In the genomic region with DNA sequence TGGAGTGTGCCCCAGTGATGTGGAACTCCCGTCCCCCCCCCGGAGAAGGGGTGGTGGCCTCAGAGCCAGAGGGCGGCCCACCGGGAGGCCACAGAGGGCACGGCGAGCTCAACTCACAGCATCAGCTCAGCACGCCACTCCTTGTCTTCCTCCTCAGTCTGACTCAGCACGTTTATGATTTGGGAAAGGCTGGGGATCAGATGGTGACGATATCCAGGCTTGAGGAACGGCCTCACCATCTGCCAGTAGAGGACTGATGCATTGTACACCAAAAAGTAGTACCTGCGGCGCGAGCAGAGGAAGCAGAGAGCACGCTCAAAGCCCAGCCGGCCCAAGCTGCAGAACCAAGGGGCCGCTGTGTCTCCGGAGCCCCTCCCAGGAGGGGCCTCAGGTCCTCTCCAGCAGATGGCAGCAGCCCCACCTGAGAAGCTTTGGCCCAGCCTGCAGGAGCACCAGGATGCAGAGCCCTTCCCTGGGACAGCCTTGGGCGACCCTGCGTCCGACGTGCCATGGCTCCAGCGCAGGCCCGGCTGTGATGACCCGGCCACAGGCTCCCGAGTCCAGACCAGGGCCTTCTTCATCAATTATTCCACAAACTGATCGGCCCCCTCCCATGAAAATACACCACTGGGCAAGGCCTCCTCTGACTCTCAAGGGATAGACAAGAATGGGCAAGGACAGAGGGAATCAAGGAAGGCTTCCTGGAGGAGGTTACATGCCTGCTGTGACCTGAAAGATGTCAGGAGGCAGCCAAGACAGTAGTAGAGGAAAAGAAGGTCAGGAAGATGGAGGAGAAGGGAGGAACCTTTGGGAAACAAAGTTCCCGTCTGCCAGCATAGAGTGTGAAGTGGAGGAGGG, we compare ENCODE assay signal across 12 cellular contexts. TPM values are rescaled to one million over a fixed set of nuclear protein-coding genes. Genes with fewer than 3 reads are reported as not detected.
DNase-seq lines count a peak whose midpoint lies in the region; ATAC-seq, FAIRE-seq and TF ChIP-seq lines count a peak whose summit lies in the region.
"Had no signal": no experiment of that assay in that cellular context is flagged by ENCODE, and none has a peak within 500 bp of the region (broad histone marks: within the 10 kb centered on the region; RNA-seq: fewer than 3 reads in every experiment).

No MANE protein-coding gene starts in this region.

- no peaks in the 10 kb centered on the region for H3K36me3 ChIP-seq in BLaER1 treated with 17β-estradiol and CSF1 and Interleukin-3, amounts not matched to agents 10 nM and 100 nM
- H3K36me3 ChIP-seq in gastrocnemius medialis = no peaks in the 10 kb centered on the region
- H3K36me3 ChIP-seq: heart left ventricle, transverse colon had no signal

- peaks cover 0 to 24% (median 7%) of the 10 kb centered on the region in 11 experiments; a peak in 10 of 22 replicates for H4K20me1 ChIP-seq in BLaER1 treated with 17β-estradiol and CSF1 and Interleukin-3, amounts not matched to agents 10 nM and 100 nM

- intact Hi-C loops in left colon (cut with DNase I, micrococcal nuclease) = no loop called here
- intact Hi-C loops in gastrocnemius medialis (cut with DNase I; ENCODE audit: low total_unique reads) = no loop called here

- in situ Hi-C loops in gastrocnemius medialis (cut with MboI; ENCODE audit: low sequenced_read_pairs in 4 of 4) = loop anchor here in 1 of 4 donors (25.0 kb wide), 1 partner anchor 174 kb away; no protein-coding TSS in a partner anchor

- TF ChIP-seq POLR2A in GM12891 (IDR thresholded peaks at IDR 0.05; ENCODE audit: low read depth, low read length) = no peak
- no peak for TF ChIP-seq POLR2A in gastrocnemius medialis (IDR thresholded peaks at IDR 0.05)

- H3K4me2 ChIP-seq in BLaER1 treated with 17β-estradiol and CSF1 and Interleukin-3, amounts not matched to agents 10 nM and 100 nM = peak overlapping the region; percentile 11 to 88 (median 75); a peak in 18 of 22 replicates

- no peak overlapping the region for H3K27ac ChIP-seq in BLaER1 treated with 17β-estradiol and CSF1 and Interleukin-3, amounts not matched to agents 10 nM and 100 nM
- H3K27ac ChIP-seq in VCaP (no peak overlapping the region), gastrocnemius medialis (no peak overlapping the region)
- H3K27ac ChIP-seq: heart left ventricle, skin epidermis, transverse colon had no signal

- H3K27me3 ChIP-seq in BLaER1 treated with 17β-estradiol and CSF1 and Interleukin-3, amounts not matched to agents 10 nM and 100 nM = peaks cover 29 to 57% (median 48%) of the 10 kb centered on the region in 11 experiments
- H3K27me3 ChIP-seq in gastrocnemius medialis = peaks cover 15 to 26% (median 19%) of the 10 kb centered on the region in 3 donors

- H3K9ac ChIP-seq in BLaER1 treated with 17β-estradiol and CSF1 and Interleukin-3, amounts not matched to agents 10 nM and 100 nM = peak overlapping the region in 5 of 11 experiments; percentile 9 to 71 (median 31); a peak in 7 of 22 replicates

- H3K4me1 ChIP-seq in BLaER1 treated with 17β-estradiol and CSF1 and Interleukin-3, amounts not matched to agents 10 nM and 100 nM = peaks cover 15 to 55% (median 47%) of the 10 kb centered on the region in 10 experiments
- H3K4me1 ChIP-seq in gastrocnemius medialis = no peaks in the 10 kb centered on the region

- DNase-seq in GM12891 (ENCODE audit: insufficient read length, low spot score) (no peak), left colon (no peak), NCI-H187 (lab: John Stamatoyannopoulos, UW) (no peak), gastrocnemius medialis (no peak), NCI-H2029 (lab: John Stamatoyannopoulos, UW) (no peak)
- DNase-seq: transverse colon had no signal

- ATAC-seq in left colon (peak; percentile 21), GM19035 (IDR thresholded peaks at IDR 0.05; ENCODE audit: unreplicated experiment) (no peak), gastrocnemius medialis (no peak)
- ATAC-seq: heart left ventricle had no signal

- no peaks in the 10 kb centered on the region for H3K9me3 ChIP-seq in BLaER1 treated with 17β-estradiol and CSF1 and Interleukin-3, amounts not matched to agents 10 nM and 100 nM (replicated peaks in 1 of 11)
- no peaks in the 10 kb centered on the region for H3K9me3 ChIP-seq in gastrocnemius medialis
- H3K9me3 ChIP-seq: heart left ventricle, transverse colon had no signal

- peak; percentile 45 for FAIRE-seq in GM12891 (lab: Jason Lieb, UNC)

- TF ChIP-seq CTCF in VCaP (conservative IDR thresholded peaks at IDR 0.05) = peak; percentile 68
- peak in 1 of 5 experiments; percentile 11 for TF ChIP-seq CTCF in gastrocnemius medialis (IDR thresholded peaks at IDR 0.05 in 4 of 5, conservative IDR thresholded peaks at IDR 0.05 in 1 of 5)

- no peak overlapping the region for H3K4me3 ChIP-seq in BLaER1 treated with 17β-estradiol and CSF1 and Interleukin-3, amounts not matched to agents 10 nM and 100 nM
- H3K4me3 ChIP-seq in gastrocnemius medialis = no peak overlapping the region
- H3K4me3 ChIP-seq: heart left ventricle, skin epidermis, transverse colon had no signal

TF ChIP-seq in GM12891, 5 proteins besides CTCF, POLR2A, EP300 and RAD21:
- TF ChIP-seq PAX5 (IDR thresholded peaks at IDR 0.05; ENCODE audit: insufficient read depth, low read length, severe bottlenecking) (no peak), POU2F2 (IDR thresholded peaks at IDR 0.05; ENCODE audit: low read depth, low read length) (no peak), SPI1 (IDR thresholded peaks at IDR 0.05; ENCODE audit: low read depth, low read length) (no peak), TAF1 (IDR thresholded peaks at IDR 0.05; ENCODE audit: low read depth, low read length) (no peak), POLR2AphosphoS5 (IDR thresholded peaks at IDR 0.05; ENCODE audit: low read depth, low read length) (no peak)

RNA-seq across cellular contexts. Expression of gene CFAP46, which starts 3.7 kb away (rescaled TPM):
- 1.5 TPM for polyA plus RNA-seq in GM12891 (2012; ENCODE audit: low read depth, missing spikeins)
- total RNA-seq in left colon (under 1 TPM in 1 of 2 donors, not detected in 1; 0.37 TPM), gastrocnemius medialis (10 to 100 TPM in 3 of 4 donors, 1 to 10 TPM in 1; 4.2 to 27.9 (median 11.9) TPM)
- total RNA-seq: M059J, transverse colon had no signal
